8 cellular contexts compared by ENCODE assay signal in genomic region chr3:174440350-174440716, GRCh38.
DNase-seq lines count a peak whose midpoint lies in the region; FAIRE-seq and TF ChIP-seq lines count a peak whose summit lies in the region.

No MANE protein-coding gene starts in this region.

- FAIRE-seq in RCC 7860 (lab: Jason Lieb, UNC), result peak; percentile 20

- no peak for TF ChIP-seq RAD21 in neural cell (conservative IDR thresholded peaks at IDR 0.05)

- H3K27ac ChIP-seq in HL-60 (replicated peaks) (peak overlapping the region; percentile 96), neural cell (ENCODE audit: low read length) (no peak overlapping the region)

- H3K79me2 ChIP-seq in neural cell (replicated peaks; ENCODE audit: insufficient read depth, low read length), result no peaks in the 10 kb centered on the region

- H4K20me1 ChIP-seq in neural cell (ENCODE audit: insufficient read depth), result no peaks in the 10 kb centered on the region

- no peaks in the 10 kb centered on the region for H3K9me2 ChIP-seq in neural cell (ENCODE audit: insufficient read depth, low read length)

- H3K4me2 ChIP-seq in neural cell (ENCODE audit: low read length), result peak overlapping the region; percentile 31

- H3K4me3 ChIP-seq in HL-60 (replicated peaks; ENCODE audit: insufficient read depth, low read length) (peak overlapping the region; percentile 76), epithelial cell of proximal tubule (ENCODE audit: low read depth, low read length) (peak overlapping the region; percentile 68), neural cell (ENCODE audit: low read length) (peak overlapping the region; percentile 79)

- H3K27me3 ChIP-seq in HL-60 (ENCODE audit: insufficient read depth, poor library complexity, severe bottlenecking), result no peaks in the 10 kb centered on the region
- H3K27me3 ChIP-seq in neural cell (ENCODE audit: insufficient read depth, low read depth, low read length), result no peaks in the 10 kb centered on the region

- TF ChIP-seq CTCF in AG09319 (IDR thresholded peaks at IDR 0.05; ENCODE audit: low read depth, low read length), result no peak
- no peak for TF ChIP-seq CTCF in HL-60 (IDR thresholded peaks at IDR 0.05; ENCODE audit: insufficient read depth, low read length)
- TF ChIP-seq CTCF in epithelial cell of proximal tubule (conservative IDR thresholded peaks at IDR 0.05; ENCODE audit: low read depth, low read length), result no peak
- TF ChIP-seq CTCF in neural cell (IDR thresholded peaks at IDR 0.05; ENCODE audit: poor library complexity, severe bottlenecking), result no peak
- TF ChIP-seq CTCF in GM10266 (IDR thresholded peaks at IDR 0.05; ENCODE audit: control insufficient read depth, insufficient read depth, low read depth, missing control alignments), result no peak

- DNase-seq in AG09319 (ENCODE audit: extremely low read depth, low read depth) (peak; percentile 34), HL-60 (ENCODE audit: low read depth in 1 of 2, low spot score in 1 of 2) (peak in 1 of 2 experiments; percentile 10), RCC 7860 (ENCODE audit: low spot score) (no peak), epithelial cell of proximal tubule (ENCODE audit: low read depth) (peak; percentile 36), GM10266 (ENCODE audit: extremely low spot score) (no peak), midbrain (lab: John Stamatoyannopoulos, UW) (no peak), NCI-H187 treated with DMSO at 0.1 percent for 48 hours (lab: John Stamatoyannopoulos, UW) (no peak)

- no peak for TF ChIP-seq EP300 in neural cell (conservative IDR thresholded peaks at IDR 0.05; ENCODE audit: poor library complexity, severe bottlenecking)

- H3F3A ChIP-seq in neural cell (ENCODE audit: insufficient read depth, low read length, poor library complexity, severe bottlenecking), result no peaks in the 10 kb centered on the region

- H2AFZ ChIP-seq in neural cell (ENCODE audit: low read depth, low read length), result no peak overlapping the region

- no peaks in the 10 kb centered on the region for H3K36me3 ChIP-seq in neural cell (ENCODE audit: insufficient read depth, low read length)

- no peaks in the 10 kb centered on the region for H3K9me3 ChIP-seq in neural cell (ENCODE audit: low read length)

- H3K9ac ChIP-seq in neural cell (ENCODE audit: low read length), result peak overlapping the region; percentile 59

TF ChIP-seq in neural cell, 6 proteins besides CTCF, POLR2A, EP300 and RAD21:
- TF ChIP-seq MXI1 (conservative IDR thresholded peaks at IDR 0.05; ENCODE audit: poor library complexity, severe bottlenecking) (no peak), POLR2AphosphoS5 (IDR thresholded peaks at IDR 0.05) (no peak), TAF1 (IDR thresholded peaks at IDR 0.05; ENCODE audit: low read depth) (no peak), EZH2 (IDR thresholded peaks at IDR 0.05; ENCODE audit: borderline replicate concordance, insufficient read depth, low read length, poor library complexity, severe bottlenecking) (no peak), SMC3 (conservative IDR thresholded peaks at IDR 0.05; ENCODE audit: poor library complexity) (no peak), REST (IDR thresholded peaks at IDR 0.05; ENCODE audit: borderline replicate concordance) (no peak)

Comparison
In these comparisons a context has a peak if more than half of its experiments do, and no peak if none do; other contexts are left out.
1. DNase-seq: peak in AG09319 (single experiment) and epithelial cell of proximal tubule (single experiment); none in RCC 7860 (single experiment), GM10266 (single experiment), midbrain (single experiment) and NCI-H187 treated with DMSO at 0.1 percent for 48 hours (single experiment).
2. Peak in every context shown above with its lines, with median percentiles within 50 percentile points of each other: H3K4me3 ChIP-seq.